1 cellular context compared by ENCODE assay signal in genomic region chr6:128463942-128464341, GRCh38.
TF ChIP-seq lines count a peak whose summit lies in the region.

No MANE protein-coding gene starts in this region.

TF ChIP-seq in GM23338, 12 proteins besides CTCF, POLR2A, EP300 and RAD21 (continued from another document):
- TF ChIP-seq, protein P1, sequence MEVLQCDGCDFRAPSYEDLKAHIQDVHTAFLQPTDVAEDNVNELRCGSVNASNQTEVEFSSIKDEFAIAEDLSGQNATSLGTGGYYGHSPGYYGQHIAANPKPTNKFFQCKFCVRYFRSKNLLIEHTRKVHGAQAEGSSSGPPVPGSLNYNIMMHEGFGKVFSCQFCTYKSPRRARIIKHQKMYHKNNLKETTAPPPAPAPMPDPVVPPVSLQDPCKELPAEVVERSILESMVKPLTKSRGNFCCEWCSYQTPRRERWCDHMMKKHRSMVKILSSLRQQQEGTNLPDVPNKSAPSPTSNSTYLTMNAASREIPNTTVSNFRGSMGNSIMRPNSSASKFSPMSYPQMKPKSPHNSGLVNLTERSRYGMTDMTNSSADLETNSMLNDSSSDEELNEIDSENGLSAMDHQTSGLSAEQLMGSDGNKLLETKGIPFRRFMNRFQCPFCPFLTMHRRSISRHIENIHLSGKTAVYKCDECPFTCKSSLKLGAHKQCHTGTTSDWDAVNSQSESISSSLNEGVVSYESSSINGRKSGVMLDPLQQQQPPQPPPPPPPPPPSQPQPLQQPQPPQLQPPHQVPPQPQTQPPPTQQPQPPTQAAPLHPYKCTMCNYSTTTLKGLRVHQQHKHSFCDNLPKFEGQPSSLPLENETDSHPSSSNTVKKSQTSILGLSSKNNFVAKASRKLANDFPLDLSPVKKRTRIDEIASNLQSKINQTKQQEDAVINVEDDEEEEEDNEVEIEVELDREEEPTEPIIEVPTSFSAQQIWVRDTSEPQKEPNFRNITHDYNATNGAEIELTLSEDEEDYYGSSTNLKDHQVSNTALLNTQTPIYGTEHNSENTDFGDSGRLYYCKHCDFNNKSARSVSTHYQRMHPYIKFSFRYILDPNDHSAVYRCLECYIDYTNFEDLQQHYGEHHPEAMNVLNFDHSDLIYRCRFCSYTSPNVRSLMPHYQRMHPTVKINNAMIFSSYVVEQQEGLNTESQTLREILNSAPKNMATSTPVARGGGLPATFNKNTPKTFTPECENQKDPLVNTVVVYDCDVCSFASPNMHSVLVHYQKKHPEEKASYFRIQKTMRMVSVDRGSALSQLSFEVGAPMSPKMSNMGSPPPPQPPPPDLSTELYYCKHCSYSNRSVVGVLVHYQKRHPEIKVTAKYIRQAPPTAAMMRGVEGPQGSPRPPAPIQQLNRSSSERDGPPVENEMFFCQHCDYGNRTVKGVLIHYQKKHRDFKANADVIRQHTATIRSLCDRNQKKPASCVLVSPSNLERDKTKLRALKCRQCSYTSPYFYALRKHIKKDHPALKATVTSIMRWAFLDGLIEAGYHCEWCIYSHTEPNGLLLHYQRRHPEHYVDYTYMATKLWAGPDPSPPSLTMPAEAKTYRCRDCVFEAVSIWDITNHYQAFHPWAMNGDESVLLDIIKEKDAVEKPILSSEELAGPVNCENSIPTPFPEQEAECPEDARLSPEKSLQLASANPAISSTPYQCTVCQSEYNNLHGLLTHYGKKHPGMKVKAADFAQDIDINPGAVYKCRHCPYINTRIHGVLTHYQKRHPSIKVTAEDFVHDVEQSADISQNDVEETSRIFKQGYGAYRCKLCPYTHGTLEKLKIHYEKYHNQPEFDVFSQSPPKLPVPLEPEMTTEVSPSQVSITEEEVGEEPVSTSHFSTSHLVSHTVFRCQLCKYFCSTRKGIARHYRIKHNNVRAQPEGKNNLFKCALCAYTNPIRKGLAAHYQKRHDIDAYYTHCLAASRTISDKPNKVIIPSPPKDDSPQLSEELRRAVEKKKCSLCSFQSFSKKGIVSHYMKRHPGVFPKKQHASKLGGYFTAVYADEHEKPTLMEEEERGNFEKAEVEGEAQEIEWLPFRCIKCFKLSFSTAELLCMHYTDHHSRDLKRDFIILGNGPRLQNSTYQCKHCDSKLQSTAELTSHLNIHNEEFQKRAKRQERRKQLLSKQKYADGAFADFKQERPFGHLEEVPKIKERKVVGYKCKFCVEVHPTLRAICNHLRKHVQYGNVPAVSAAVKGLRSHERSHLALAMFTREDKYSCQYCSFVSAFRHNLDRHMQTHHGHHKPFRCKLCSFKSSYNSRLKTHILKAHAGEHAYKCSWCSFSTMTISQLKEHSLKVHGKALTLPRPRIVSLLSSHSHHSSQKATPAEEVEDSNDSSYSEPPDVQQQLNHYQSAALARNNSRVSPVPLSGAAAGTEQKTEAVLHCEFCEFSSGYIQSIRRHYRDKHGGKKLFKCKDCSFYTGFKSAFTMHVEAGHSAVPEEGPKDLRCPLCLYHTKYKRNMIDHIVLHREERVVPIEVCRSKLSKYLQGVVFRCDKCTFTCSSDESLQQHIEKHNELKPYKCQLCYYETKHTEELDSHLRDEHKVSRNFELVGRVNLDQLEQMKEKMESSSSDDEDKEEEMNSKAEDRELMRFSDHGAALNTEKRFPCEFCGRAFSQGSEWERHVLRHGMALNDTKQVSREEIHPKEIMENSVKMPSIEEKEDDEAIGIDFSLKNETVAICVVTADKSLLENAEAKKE (CRISPR knock-in tag; IDR thresholded peaks at IDR 0.05) = no peak
- no peak for TF ChIP-seq ZNF114 (CRISPR knock-in tag; IDR thresholded peaks at IDR 0.05)
- TF ChIP-seq NANOG (IDR thresholded peaks at IDR 0.05; ENCODE audit: borderline replicate concordance) = no peak
- TF ChIP-seq JUNB (IDR thresholded peaks at IDR 0.05; ENCODE audit: unreplicated experiment) = no peak
- no peak for TF ChIP-seq ZNF331 (CRISPR knock-in tag; IDR thresholded peaks at IDR 0.05; ENCODE audit: low read depth)
- no peak for TF ChIP-seq POLR2AphosphoS5 (IDR thresholded peaks at IDR 0.05; ENCODE audit: low read depth)
